ENCODE assay signal across 9 cellular contexts in the genomic region with DNA sequence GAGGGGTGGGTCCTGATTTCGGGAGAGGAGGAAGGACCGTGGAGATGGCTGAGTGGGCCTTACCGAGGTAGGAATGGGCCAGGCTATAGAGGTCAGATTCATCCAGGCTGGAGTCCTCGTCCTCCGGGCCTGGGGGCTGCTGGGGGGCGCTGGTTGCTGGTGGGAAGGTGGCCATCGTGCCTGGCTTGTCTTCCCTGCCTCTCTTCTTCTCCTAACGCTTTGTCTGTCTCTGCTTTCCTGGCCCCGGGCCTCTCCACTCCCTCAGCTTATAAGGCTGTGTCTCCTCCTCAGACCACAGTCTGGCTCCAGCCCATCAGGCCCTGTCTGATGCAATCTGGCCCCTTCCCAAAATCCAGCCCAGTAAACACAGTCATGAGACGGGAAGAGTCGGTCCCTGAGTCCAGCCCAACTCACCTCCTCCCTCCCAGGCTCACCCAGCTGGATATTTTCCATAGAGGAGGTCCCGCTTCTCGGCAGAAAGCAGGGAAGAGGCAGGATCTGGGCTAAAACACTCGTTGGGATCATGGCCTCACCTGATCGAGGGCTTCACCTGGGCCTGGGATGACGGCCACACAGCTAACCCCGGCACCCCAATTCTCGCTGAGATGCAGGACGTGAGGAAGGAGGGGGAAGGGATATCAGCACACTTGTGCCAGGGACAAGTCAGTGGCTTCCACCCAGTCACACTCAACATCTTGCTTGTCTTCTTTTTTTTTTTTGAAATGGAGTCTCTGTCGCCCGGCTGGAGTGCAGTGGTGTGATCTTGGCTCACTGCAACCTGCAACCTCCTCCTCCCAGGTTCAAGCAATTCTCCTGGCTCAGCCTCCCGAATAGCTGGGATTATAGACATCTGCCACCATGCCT. TPM values are rescaled to one million over a fixed set of nuclear protein-coding genes. Genes with fewer than 3 reads are reported as not detected.
A peak's percentile ranks its signal among the peaks of the same experiment; 100 is the strongest.
DNase-seq lines count a peak whose midpoint lies in the region; ATAC-seq and TF ChIP-seq lines count a peak whose summit lies in the region.
"Had no signal": no experiment of that assay in that cellular context is flagged by ENCODE, and none has a peak within 500 bp of the region (broad histone marks: within the 10 kb centered on the region; RNA-seq: fewer than 3 reads in every experiment).

A gene with protein sequence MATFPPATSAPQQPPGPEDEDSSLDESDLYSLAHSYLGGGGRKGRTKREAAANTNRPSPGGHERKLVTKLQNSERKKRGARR (minus strand): TSS at position 242 of the 864 bp plus-strand sequence. CDS start 67 bp downstream, at position 175.

- TF ChIP-seq POLR2A in thyroid gland (IDR thresholded peaks at IDR 0.05): peak; percentile 89 to 97

- intact Hi-C loops in lower lobe of right lung (cut with DNase I) (no loop called here), thyroid gland (cut with DNase I) (no loop called here)

- DNase-seq in activated T-cell treated with anti-CD3 and anti-CD28 coated beads, Interleukin-2, amount 50 U/mL, for 72 hours: no peak
- no peak for DNase-seq in activated T-cell treated with anti-CD3 and anti-CD28 coated beads, Interleukin-2, amount 50 U/mL, for 24 hours
- DNase-seq in lower lobe of right lung: peak; percentile 89
- DNase-seq in thyroid gland: peak; percentile 97 to 98
- no peak for DNase-seq in D341Med (ENCODE audit: low spot score)

- H3K4me3 ChIP-seq in lower lobe of right lung: peak within 1 kb of the TSS; percentile 73
- H3K4me3 ChIP-seq in thyroid gland (replicated peaks in 1 of 3): peak within 1 kb of the TSS; percentile 43 to 61 (median 59)
- H3K4me3 ChIP-seq: BLaER1 had no signal

- ATAC-seq in activated T-cell treated with anti-CD3 and anti-CD28 coated beads, Interleukin-2, amount 50 U/mL, for 72 hours (replicated peaks in 1 of 2): no peak
- ATAC-seq in lower lobe of right lung: peak; percentile 94 to 97
- no peak for ATAC-seq in HG02623 (IDR thresholded peaks at IDR 0.05; ENCODE audit: unreplicated experiment)
- ATAC-seq in GM18517 (IDR thresholded peaks at IDR 0.05; ENCODE audit: unreplicated experiment): no peak

- H3K36me3 ChIP-seq in lower lobe of right lung (peaks cover 15% of the 10 kb centered on the region), thyroid gland (peaks cover 0 to 7% of the 10 kb centered on the region in 2 donors)
- H3K36me3 ChIP-seq: BLaER1 had no signal

- H3K27me3 ChIP-seq in lower lobe of right lung (ENCODE audit: low read depth) (no peaks in the 10 kb centered on the region), thyroid gland (no peaks in the 10 kb centered on the region)
- H3K27me3 ChIP-seq: BLaER1 had no signal

- H3K4me3 Mint-ChIP-seq in activated T-cell treated with anti-CD3 and anti-CD28 coated beads, Interleukin-2, amount 50 U/mL, for 72 hours: no peak within 1 kb of the TSS
- no peak within 1 kb of the TSS for H3K4me3 Mint-ChIP-seq in activated T-cell treated with anti-CD3 and anti-CD28 coated beads, Interleukin-2, amount 50 U/mL, for 24 hours

- no peaks in the 10 kb centered on the region for H3K9me3 Mint-ChIP-seq in activated T-cell treated with anti-CD3 and anti-CD28 coated beads, Interleukin-2, amount 50 U/mL, for 72 hours
- no peaks in the 10 kb centered on the region for H3K9me3 Mint-ChIP-seq in activated T-cell treated with anti-CD3 and anti-CD28 coated beads, Interleukin-2, amount 50 U/mL, for 24 hours

- H3K4me1 Mint-ChIP-seq in activated T-cell treated with anti-CD3 and anti-CD28 coated beads, Interleukin-2, amount 50 U/mL, for 72 hours (ENCODE audit: low read depth): peaks cover 27% of the 10 kb centered on the region
- H3K4me1 Mint-ChIP-seq in activated T-cell treated with anti-CD3 and anti-CD28 coated beads, Interleukin-2, amount 50 U/mL, for 24 hours (ENCODE audit: low read depth): peaks cover 28% of the 10 kb centered on the region

- H3K27ac ChIP-seq in cingulate gyrus (ENCODE audit: low read depth, low read length) (peak within 1 kb of the TSS; percentile 74), lower lobe of right lung (peak within 1 kb of the TSS; percentile 92), thyroid gland (peak within 1 kb of the TSS; percentile 92 to 98 (median 97))
- H3K27ac ChIP-seq: BLaER1 had no signal

- H3K9me3 ChIP-seq in lower lobe of right lung: no peaks in the 10 kb centered on the region
- no peaks in the 10 kb centered on the region for H3K9me3 ChIP-seq in thyroid gland
- H3K9me3 ChIP-seq: BLaER1 had no signal

- 19 to 24% methylated on average over 22 of the region's 22 CpGs for WGBS in thyroid gland, 2 donors

- peaks cover 48% of the 10 kb centered on the region for H3K4me1 ChIP-seq in lower lobe of right lung
- H3K4me1 ChIP-seq in thyroid gland: peaks cover 27 to 36% of the 10 kb centered on the region in 2 donors
- H3K4me1 ChIP-seq: BLaER1 had no signal

- no peaks in the 10 kb centered on the region for H3K36me3 Mint-ChIP-seq in activated T-cell treated with anti-CD3 and anti-CD28 coated beads, Interleukin-2, amount 50 U/mL, for 72 hours (ENCODE audit: insufficient read depth in 2 of 2)
- H3K36me3 Mint-ChIP-seq in activated T-cell treated with anti-CD3 and anti-CD28 coated beads, Interleukin-2, amount 50 U/mL, for 24 hours (ENCODE audit: low read depth): no peaks in the 10 kb centered on the region

- H3K27me3 Mint-ChIP-seq in activated T-cell treated with anti-CD3 and anti-CD28 coated beads, Interleukin-2, amount 50 U/mL, for 72 hours (ENCODE audit: low read depth): no peaks in the 10 kb centered on the region
- no peaks in the 10 kb centered on the region for H3K27me3 Mint-ChIP-seq in activated T-cell treated with anti-CD3 and anti-CD28 coated beads, Interleukin-2, amount 50 U/mL, for 24 hours

- TF ChIP-seq CTCF in lower lobe of right lung (IDR thresholded peaks at IDR 0.05): no peak
- no peak for TF ChIP-seq CTCF in thyroid gland (IDR thresholded peaks at IDR 0.05)

- H3K27ac Mint-ChIP-seq in activated T-cell treated with anti-CD3 and anti-CD28 coated beads, Interleukin-2, amount 50 U/mL, for 72 hours: peak within 1 kb of the TSS; percentile 69
- no peak within 1 kb of the TSS for H3K27ac Mint-ChIP-seq in activated T-cell treated with anti-CD3 and anti-CD28 coated beads, Interleukin-2, amount 50 U/mL, for 24 hours

RNA-seq across cellular contexts. Expression of the gene that starts here (rescaled TPM):
- not detected for total RNA-seq in activated T-cell treated with anti-CD3 and anti-CD28 coated beads, Interleukin-2, amount 50 U/mL, for 72 hours
- total RNA-seq in lower lobe of right lung: 302 TPM
- total RNA-seq in thyroid gland: 1,000 to 10,000 TPM in 1 of 4 donors, 100 to 1,000 TPM in 2, 10 to 100 TPM in 1; 53.3 to 1,103 (median 535) TPM

Comparison
In these comparisons a context has a peak if more than half of its experiments do, and no peak if none do; other contexts are left out.
1. RNA of the gene that starts here (total RNA-seq): 53.3 to 1,103 TPM in thyroid gland and 302 TPM in lower lobe of right lung (single experiment); not detected in activated T-cell treated with anti-CD3 and anti-CD28 coated beads, Interleukin-2, amount 50 U/mL, for 72 hours; every median in the first group is over 10 times any median in the second.
2. ATAC-seq: peak in lower lobe of right lung (2 of 2); none in activated T-cell treated with anti-CD3 and anti-CD28 coated beads, Interleukin-2, amount 50 U/mL, for 72 hours (0 of 2), HG02623 (single experiment) and GM18517 (single experiment).
3. DNase-seq: peak in lower lobe of right lung (single experiment) and thyroid gland (2 of 2); none in activated T-cell treated with anti-CD3 and anti-CD28 coated beads, Interleukin-2, amount 50 U/mL, for 72 hours (0 of 2), activated T-cell treated with anti-CD3 and anti-CD28 coated beads, Interleukin-2, amount 50 U/mL, for 24 hours (single experiment) and D341Med (single experiment).
4. Peak in every context shown above with its lines, with median percentiles within 50 percentile points of each other: H3K27ac ChIP-seq.